In genomic region chr15:52005748-52006701, GRCh38 we compare ENCODE assay signal across 8 cellular contexts. TPM values are rescaled to one million over a fixed set of nuclear protein-coding genes. Genes with fewer than 3 reads are reported as not detected.
DNase-seq lines count a peak whose midpoint lies in the region; ATAC-seq and TF ChIP-seq lines count a peak whose summit lies in the region.

No MANE protein-coding gene starts in this region.

- H3K9ac ChIP-seq in GM23248 (no peak overlapping the region), mesendoderm (ENCODE audit: low read length) (no peak overlapping the region)

- CTCF ChIA-PET in CD8-positive, alpha-beta T cell (lab: Charles Lee), result interaction anchor here (0.5 kb wide), 1 partner anchor 12 kb away, joined by 3 read pairs; no protein-coding TSS in a partner anchor

- intact Hi-C loops in aorta (cut with DNase I), result no loop called here
- intact Hi-C loops in CD8-positive, alpha-beta T cell (cut with DNase I, micrococcal nuclease), result loop anchor here in 1 of 2 experiments (5.0 kb wide), 1 partner anchor 41 kb away; no protein-coding TSS in a partner anchor

- H4K5ac ChIP-seq in mesendoderm (ENCODE audit: low read length), result no peak overlapping the region

- no peak overlapping the region for H2BK5ac ChIP-seq in mesendoderm (ENCODE audit: low read length)

- H3K4me3 ChIP-seq in GM23248, result no peak overlapping the region
- H3K4me3 ChIP-seq in fibroblast of the aortic adventitia (ENCODE audit: low read depth, low read length), result no peak overlapping the region
- H3K4me3 ChIP-seq in mesendoderm (ENCODE audit: low read length), result no peak overlapping the region
- no peak overlapping the region for H3K4me3 ChIP-seq in aorta (ENCODE audit: low read length in 2 of 2)
- H3K4me3 ChIP-seq in CD8-positive, alpha-beta T cell (ENCODE audit: low read depth, low read length), result no peak overlapping the region

- no peak overlapping the region for H4K8ac ChIP-seq in mesendoderm (ENCODE audit: low read depth, low read length)

- H3K27ac ChIP-seq in GM23248 (no peak overlapping the region), mesendoderm (ENCODE audit: low read depth, low read length) (no peak overlapping the region), aorta (ENCODE audit: low read depth in 1 of 2, low read length in 2 of 2) (no peak overlapping the region)
- no peak overlapping the region for H3K27ac ChIP-seq in CD8-positive, alpha-beta T cell (ENCODE audit: low read depth, low read length)

- no peaks in the 10 kb centered on the region for H3K9me2 ChIP-seq in GM23248 (ENCODE audit: insufficient read depth)

- H3K18ac ChIP-seq in mesendoderm (ENCODE audit: low read length), result no peak overlapping the region

- H3K9me3 ChIP-seq in GM23248 (ENCODE audit: low read depth) (no peaks in the 10 kb centered on the region), aorta (ENCODE audit: control insufficient read depth, low read length) (no peaks in the 10 kb centered on the region)
- no peaks in the 10 kb centered on the region for H3K9me3 ChIP-seq in CD8-positive, alpha-beta T cell (ENCODE audit: low read length)

- H3K36me3 Mint-ChIP-seq in CD8-positive, alpha-beta T cell, result no peaks in the 10 kb centered on the region

- H3K27me3 Mint-ChIP-seq in CD8-positive, alpha-beta T cell (ENCODE audit: low read depth), result no peaks in the 10 kb centered on the region

- in situ Hi-C loops in GM23248 (cut with MboI), result no loop called here

- ATAC-seq in GM18517 (IDR thresholded peaks at IDR 0.05; ENCODE audit: unreplicated experiment), result peak; percentile 79
- ATAC-seq in aorta (ENCODE audit: low FRiP score), result no peak
- no peak for ATAC-seq in CD8-positive, alpha-beta T cell

- TF ChIP-seq CTCF in fibroblast of the aortic adventitia (IDR thresholded peaks at IDR 0.05; ENCODE audit: insufficient read depth, low read length), result no peak
- TF ChIP-seq CTCF in CD8-positive, alpha-beta T cell (IDR thresholded peaks at IDR 0.05), result no peak

- H2BK120ac ChIP-seq in mesendoderm (ENCODE audit: low read depth, low read length), result no peak overlapping the region

- no peak overlapping the region for H3K56ac ChIP-seq in mesendoderm (ENCODE audit: low read length)

- peak overlapping the region; percentile 39 for H3K4me2 ChIP-seq in GM23248 (ENCODE audit: unreplicated experiment)
- no peak overlapping the region for H3K4me2 ChIP-seq in mesendoderm (ENCODE audit: low read length)

- H3K4me1 Mint-ChIP-seq in CD8-positive, alpha-beta T cell (ENCODE audit: low read depth), result peaks cover 14% of the 10 kb centered on the region

- H3K36me3 ChIP-seq in GM23248 (ENCODE audit: low read depth) (no peaks in the 10 kb centered on the region), mesendoderm (ENCODE audit: control insufficient read depth, insufficient read depth, low read length) (no peaks in the 10 kb centered on the region), aorta (ENCODE audit: control insufficient read depth in 1 of 2, insufficient read depth in 2 of 2, low read length in 1 of 2) (no peaks in the 10 kb centered on the region)
- H3K36me3 ChIP-seq in CD8-positive, alpha-beta T cell (ENCODE audit: insufficient read depth, low read length), result no peaks in the 10 kb centered on the region

- H3K9me3 Mint-ChIP-seq in CD8-positive, alpha-beta T cell, result no peaks in the 10 kb centered on the region

- H3K27me3 ChIP-seq in GM23248 (replicated peaks; ENCODE audit: insufficient read depth) (no peaks in the 10 kb centered on the region), mesendoderm (ENCODE audit: insufficient read depth, low read length, poor library complexity) (no peaks in the 10 kb centered on the region), aorta (ENCODE audit: control insufficient read depth in 1 of 2, insufficient read depth in 2 of 2, low read length in 1 of 2) (no peaks in the 10 kb centered on the region)
- H3K27me3 ChIP-seq in CD8-positive, alpha-beta T cell (ENCODE audit: insufficient read depth, low read length), result no peaks in the 10 kb centered on the region

- H3K23ac ChIP-seq in mesendoderm (ENCODE audit: low read length), result no peak overlapping the region

- no peak overlapping the region for H3K27ac Mint-ChIP-seq in CD8-positive, alpha-beta T cell

- H4K20me1 ChIP-seq in GM23248 (ENCODE audit: insufficient read depth), result no peaks in the 10 kb centered on the region

- no peaks in the 10 kb centered on the region for H3K79me1 ChIP-seq in mesendoderm (ENCODE audit: low read length)

- peaks cover 14% of the 10 kb centered on the region for H3F3A ChIP-seq in GM23248 (ENCODE audit: insufficient read depth)

- DNase-seq in GM23248, result peak; percentile 81
- DNase-seq in NCI-H82 treated with DMSO at 0.1 percent for 48 hours (lab: John Stamatoyannopoulos, UW; ENCODE audit: unreplicated experiment), result peak; percentile 16
- peak; percentile 70 for DNase-seq in fibroblast of the aortic adventitia (ENCODE audit: low read depth)
- no peak for DNase-seq in mesendoderm
- no peak for DNase-seq in aorta
- DNase-seq in CD8-positive, alpha-beta T cell, result no peak
- no peak for DNase-seq in DMS79 (lab: John Stamatoyannopoulos, UW)

- H3K4ac ChIP-seq in mesendoderm (ENCODE audit: low read depth, low read length), result no peak overlapping the region

- WGBS in GM23248 (ENCODE audit: low coverage in 1 of 2, low lambda C conversion rate in 2 of 2, missing lambda C conversion rate in 2 of 2), 2 experiments, result 68 to 73% methylated on average over 5 of the region's 5 CpGs
- no CpG with 5 or more reads among the region's 5 CpGs for WGBS in mesendoderm (ENCODE audit: extremely low coverage, insufficient coverage, low lambda C conversion rate)
- 82 to 85% methylated on average over 5 of the region's 5 CpGs for WGBS in aorta, 2 donors

- no peak overlapping the region for H2BK15ac ChIP-seq in mesendoderm (replicated peaks; ENCODE audit: low read depth)

- H3K4me3 Mint-ChIP-seq in CD8-positive, alpha-beta T cell, result no peak overlapping the region

- POLR2A ChIA-PET in CD8-positive, alpha-beta T cell (lab: Charles Lee), result interaction anchor here (0.6 to 1.0 kb wide), 2 partner anchors 34 to 60 kb away, joined by 3 read pairs; partner anchors contain the start of gene LEO1

- H3K4me1 ChIP-seq in GM23248 (ENCODE audit: insufficient read depth), result peaks cover 20% of the 10 kb centered on the region
- no peaks in the 10 kb centered on the region for H3K4me1 ChIP-seq in mesendoderm (ENCODE audit: control insufficient read depth, low read depth, low read length)
- no peaks in the 10 kb centered on the region for H3K4me1 ChIP-seq in aorta (ENCODE audit: control insufficient read depth in 1 of 2, insufficient read depth in 2 of 2, low read length in 2 of 2)
- no peaks in the 10 kb centered on the region for H3K4me1 ChIP-seq in CD8-positive, alpha-beta T cell (ENCODE audit: insufficient read depth, low read length)

- no peaks in the 10 kb centered on the region for H3K79me2 ChIP-seq in GM23248 (ENCODE audit: insufficient read depth)
- H3K79me2 ChIP-seq in mesendoderm (ENCODE audit: control insufficient read depth, insufficient read depth, low read length), result no peaks in the 10 kb centered on the region

- H2AFZ ChIP-seq in GM23248, result peak overlapping the region; percentile 6; the same call in 1 of the 2 replicates

- no peak overlapping the region for H2AK5ac ChIP-seq in mesendoderm (ENCODE audit: low read length)

RNA-seq across cellular contexts. Expression of gene MAPK6, which starts 13.0 kb away (rescaled TPM):
- 55.4 and 69.3 TPM in 2 replicates for total RNA-seq in GM23248 (2014; rRNA removed; shearing (Covaris generic))
- polyA plus RNA-seq in GM23248 (2016; fragmentation: Nextera tagmentation; extraction: Ambion mirVana), result 36.0 and 36.5 TPM in 2 replicates
- 32.3 and 74.9 TPM in 2 replicates for total RNA-seq in fibroblast of the aortic adventitia (ENCODE audit: low replicate concordance)
- 70.7 TPM for polyA plus RNA-seq in mesendoderm (2013, experiment 1 of 2)
- polyA plus RNA-seq in mesendoderm (2013, experiment 2 of 2), result 71.6 TPM
- 10 to 100 TPM; 23.4 to 27.1 TPM for total RNA-seq in aorta
- polyA plus RNA-seq in aorta, result 10 to 100 TPM in 1 of 2 donors, 1 to 10 TPM in 1; 5.6 to 10.4 TPM
- 10 to 100 TPM; 39.8 to 42.5 TPM for total RNA-seq in CD8-positive, alpha-beta T cell

RNA-seq across cellular contexts. Expression of gene LEO1, which starts 34.4 kb away (rescaled TPM):
- 28.1 and 33.6 TPM in 2 replicates for total RNA-seq in GM23248 (2014; rRNA removed; shearing (Covaris generic))
- polyA plus RNA-seq in GM23248 (2016; fragmentation: Nextera tagmentation; extraction: Ambion mirVana) (34.1 and 36.0 TPM in 2 replicates), aorta (10 to 100 TPM in 1 of 2 donors, 1 to 10 TPM in 1; 7.4 to 10.3 TPM)
- total RNA-seq in fibroblast of the aortic adventitia (ENCODE audit: low replicate concordance) (21.3 and 55.7 TPM in 2 replicates), aorta (1 to 10 TPM; 8.4 to 9.5 TPM)
- polyA plus RNA-seq in mesendoderm (2013, experiment 1 of 2), result 37.0 TPM
- 37.0 TPM for polyA plus RNA-seq in mesendoderm (2013, experiment 2 of 2)
- 1 to 10 TPM; 9.4 TPM for total RNA-seq in CD8-positive, alpha-beta T cell

Comparison
In these comparisons a context has a peak if more than half of its experiments do, and no peak if none do; other contexts are left out.
1. DNase-seq: peak in GM23248 (single experiment), NCI-H82 treated with DMSO at 0.1 percent for 48 hours (single experiment) and fibroblast of the aortic adventitia (single experiment); none in mesendoderm (single experiment), aorta (0 of 2), CD8-positive, alpha-beta T cell (0 of 7) and DMS79 (single experiment).